Comparison of ENCODE assay signal across 20 cellular contexts in the genomic region with DNA sequence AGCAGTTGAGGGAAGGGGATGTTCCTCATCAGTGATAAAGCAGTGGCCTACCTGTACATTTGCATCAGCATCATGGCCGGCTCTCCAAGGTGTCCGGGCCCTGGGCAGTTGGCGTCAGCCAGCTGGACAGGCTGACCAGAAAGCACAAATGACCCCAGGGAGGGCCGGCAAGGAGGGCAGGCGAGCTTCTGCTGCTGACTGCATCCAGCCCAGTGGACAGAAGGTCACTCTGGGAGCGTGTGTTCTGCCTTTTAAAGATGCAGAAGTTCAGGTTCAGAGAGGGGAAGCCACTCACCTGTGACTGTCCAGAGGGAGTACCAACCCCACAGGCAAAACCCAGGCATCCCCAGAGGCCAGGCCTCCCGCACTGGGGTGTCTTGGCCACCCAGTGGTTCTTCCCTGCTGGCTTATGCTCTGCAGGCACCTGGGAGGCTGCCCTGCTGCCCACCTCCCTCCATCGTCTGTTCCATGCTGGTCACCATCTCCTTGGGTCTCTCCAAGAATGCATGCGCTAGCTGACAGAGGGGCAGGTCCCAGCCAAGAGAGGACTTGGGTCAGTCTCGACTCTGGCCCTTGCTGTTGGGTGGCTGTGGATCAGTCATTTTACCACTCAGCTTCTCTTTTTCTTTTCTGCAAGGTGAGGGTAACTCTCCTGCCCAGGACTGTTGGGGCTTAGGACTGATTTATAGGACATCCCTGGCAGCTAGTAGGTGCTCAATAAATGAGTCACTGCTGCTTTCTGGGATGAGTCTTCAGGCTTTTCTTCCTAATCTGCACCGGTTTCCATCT.
DNase-seq lines count a peak whose midpoint lies in the region; ATAC-seq, FAIRE-seq and TF ChIP-seq lines count a peak whose summit lies in the region.
"Had no signal": no experiment of that assay in that cellular context is flagged by ENCODE, and none has a peak within 500 bp of the region (broad histone marks: within the 10 kb centered on the region; RNA-seq: fewer than 3 reads in every experiment).

No MANE protein-coding gene starts in this region.

- H3K36me3 ChIP-seq in colonic mucosa, result no peaks in the 10 kb centered on the region
- H3K36me3 ChIP-seq in mucosa of descending colon (ENCODE audit: low read depth), result no peaks in the 10 kb centered on the region
- H3K36me3 ChIP-seq: HAP-1 had no signal

- no peaks in the 10 kb centered on the region for H3K9me3 Mint-ChIP-seq in activated CD4-positive, alpha-beta memory T cell treated with anti-CD3 and anti-CD28 coated beads, Interleukin-2, amount 10 ng/mL, durations not matched to agents 7 days and 5 days
- H3K9me3 Mint-ChIP-seq in activated CD4-positive, alpha-beta memory T cell treated with anti-CD3 and anti-CD28 coated beads for 36 hours, result no peaks in the 10 kb centered on the region
- H3K9me3 Mint-ChIP-seq: CD4-positive, CD25-positive, alpha-beta regulatory T cell had no signal

- H3K4me1 ChIP-seq in colonic mucosa (no peaks in the 10 kb centered on the region), mucosa of descending colon (ENCODE audit: low read depth) (no peaks in the 10 kb centered on the region)
- H3K4me1 ChIP-seq: HAP-1 had no signal

- FAIRE-seq in urothelium cell line (lab: Jason Lieb, UNC), result peak; percentile 66
- FAIRE-seq: G401.6, K562 had no signal

- H3K27me3 ChIP-seq in colonic mucosa, result no peaks in the 10 kb centered on the region

- ATAC-seq in left lobe of liver (no peak), mucosa of descending colon (no peak), HG02588 (IDR thresholded peaks at IDR 0.05; ENCODE audit: unreplicated experiment) (no peak)
- ATAC-seq: K562 had no signal

- H3K4me3 ChIP-seq in colonic mucosa, result no peak overlapping the region
- H3K4me3 ChIP-seq in mucosa of descending colon, result no peak overlapping the region
- H3K4me3 ChIP-seq: HAP-1, K562 had no signal

- CTCF ChIA-PET in activated CD4-positive, alpha-beta memory T cell treated with anti-CD3 and anti-CD28 coated beads, Interleukin-2, amount 10 ng/mL, durations not matched to agents 7 days and 5 days (lab: Charles Lee), result no interaction called here
- CTCF ChIA-PET in activated CD4-positive, alpha-beta memory T cell treated with anti-CD3 and anti-CD28 coated beads for 36 hours (lab: Charles Lee), result interaction anchor here (1.4 kb wide), 1 partner anchor 93 kb away, joined by 3 read pairs; no protein-coding TSS in a partner anchor

- intact Hi-C loops in activated CD4-positive, alpha-beta memory T cell treated with anti-CD3 and anti-CD28 coated beads for 36 hours (cut with micrococcal nuclease), result loop anchor here (2.0 kb wide), 1 partner anchor 93 kb away; no protein-coding TSS in a partner anchor
- intact Hi-C loops in colonic mucosa (cut with DNase I), result no loop called here
- intact Hi-C loops in mucosa of descending colon (cut with DNase I, micrococcal nuclease), result no loop called here

- no peaks in the 10 kb centered on the region for H3K4me1 Mint-ChIP-seq in activated CD4-positive, alpha-beta memory T cell treated with anti-CD3 and anti-CD28 coated beads, Interleukin-2, amount 10 ng/mL, durations not matched to agents 7 days and 5 days
- H3K4me1 Mint-ChIP-seq in activated CD4-positive, alpha-beta memory T cell treated with anti-CD3 and anti-CD28 coated beads for 36 hours (ENCODE audit: low read depth), result no peaks in the 10 kb centered on the region
- H3K4me1 Mint-ChIP-seq: B cell; CD4-positive, CD25-positive, alpha-beta regulatory T cell had no signal

- H3K4me3 Mint-ChIP-seq in activated CD4-positive, alpha-beta memory T cell treated with anti-CD3 and anti-CD28 coated beads, Interleukin-2, amount 10 ng/mL, durations not matched to agents 7 days and 5 days, result no peak overlapping the region
- H3K4me3 Mint-ChIP-seq in activated CD4-positive, alpha-beta memory T cell treated with anti-CD3 and anti-CD28 coated beads for 36 hours, result no peak overlapping the region
- H3K4me3 Mint-ChIP-seq: B cell; CD4-positive, CD25-positive, alpha-beta regulatory T cell had no signal

- no peak overlapping the region for H3K27ac Mint-ChIP-seq in activated CD4-positive, alpha-beta memory T cell treated with anti-CD3 and anti-CD28 coated beads, Interleukin-2, amount 10 ng/mL, durations not matched to agents 7 days and 5 days
- H3K27ac Mint-ChIP-seq in activated CD4-positive, alpha-beta memory T cell treated with anti-CD3 and anti-CD28 coated beads for 36 hours, result no peak overlapping the region
- H3K27ac Mint-ChIP-seq: B cell; CD4-positive, CD25-positive, alpha-beta regulatory T cell had no signal

- POLR2A ChIA-PET in activated CD4-positive, alpha-beta memory T cell treated with anti-CD3 and anti-CD28 coated beads, Interleukin-2, amount 10 ng/mL, durations not matched to agents 7 days and 5 days (lab: Charles Lee), result no interaction called here
- POLR2A ChIA-PET in activated CD4-positive, alpha-beta memory T cell treated with anti-CD3 and anti-CD28 coated beads for 36 hours (lab: Charles Lee), result no interaction called here

- no peak overlapping the region for H3K9ac ChIP-seq in colonic mucosa (ENCODE audit: low read depth in 2 of 2, low read length in 2 of 2)

- H3K27me3 Mint-ChIP-seq in activated CD4-positive, alpha-beta memory T cell treated with anti-CD3 and anti-CD28 coated beads, Interleukin-2, amount 10 ng/mL, durations not matched to agents 7 days and 5 days, result peaks cover 19% of the 10 kb centered on the region
- peaks cover 10% of the 10 kb centered on the region for H3K27me3 Mint-ChIP-seq in activated CD4-positive, alpha-beta memory T cell treated with anti-CD3 and anti-CD28 coated beads for 36 hours

- H3K9me3 ChIP-seq in colonic mucosa (no peaks in the 10 kb centered on the region), mucosa of descending colon (no peaks in the 10 kb centered on the region)
- H3K9me3 ChIP-seq: Caco-2, HAP-1 had no signal

- DNase-seq in activated CD4-positive, alpha-beta memory T cell treated with anti-CD3 and anti-CD28 coated beads, Interleukin-2, amount 10 ng/mL, durations not matched to agents 7 days and 5 days, result peak; percentile 5
- DNase-seq in activated CD4-positive, alpha-beta memory T cell treated with anti-CD3 and anti-CD28 coated beads for 36 hours, result no peak
- DNase-seq in colonic mucosa (peak; percentile 11), left lobe of liver (ENCODE audit: low spot score) (peak; percentile 27), urothelium cell line (ENCODE audit: low spot score) (no peak), mucosa of descending colon (no peak), iPS-NIHi7 (ENCODE audit: extremely low spot score) (no peak)
- DNase-seq: Caco-2; CD4-positive, CD25-positive, alpha-beta regulatory T cell; NCI-H187; NCI-H2107; NCI-H510A treated with DMSO at 0.1 percent for 48 hours; NCI-H774; Right ventricle myocardium superior had no signal

- TF ChIP-seq CTCF in colonic mucosa (IDR thresholded peaks at IDR 0.05) (no peak), mucosa of descending colon (IDR thresholded peaks at IDR 0.05) (no peak)

- H3K36me3 Mint-ChIP-seq in activated CD4-positive, alpha-beta memory T cell treated with anti-CD3 and anti-CD28 coated beads, Interleukin-2, amount 10 ng/mL, durations not matched to agents 7 days and 5 days (ENCODE audit: low read depth), result no peaks in the 10 kb centered on the region
- H3K36me3 Mint-ChIP-seq in activated CD4-positive, alpha-beta memory T cell treated with anti-CD3 and anti-CD28 coated beads for 36 hours, result no peaks in the 10 kb centered on the region
- H3K36me3 Mint-ChIP-seq: CD4-positive, CD25-positive, alpha-beta regulatory T cell had no signal

- H3K27ac ChIP-seq in colonic mucosa, result no peak overlapping the region
- H3K27ac ChIP-seq: 22Rv1 had no signal

Comparison
In these comparisons a context has a peak if more than half of its experiments do, and no peak if none do; other contexts are left out.
1. DNase-seq: peak in activated CD4-positive, alpha-beta memory T cell treated with anti-CD3 and anti-CD28 coated beads, Interleukin-2, amount 10 ng/mL, durations not matched to agents 7 days and 5 days (single experiment), colonic mucosa (single experiment) and left lobe of liver (single experiment); none in activated CD4-positive, alpha-beta memory T cell treated with anti-CD3 and anti-CD28 coated beads for 36 hours (single experiment), urothelium cell line (single experiment), mucosa of descending colon (0 of 3) and iPS-NIHi7 (single experiment).